Comparison of ENCODE assay signal across 26 cellular contexts in genomic region chr1:57461405-57461804, GRCh38. TPM values are rescaled to one million over a fixed set of nuclear protein-coding genes. Genes with fewer than 3 reads are reported as not detected.
"Had no signal": no experiment of that assay in that cellular context is flagged by ENCODE, and none has a peak within 500 bp of the region (broad histone marks: within the 10 kb centered on the region; RNA-seq: fewer than 3 reads in every experiment).

No MANE protein-coding gene starts in this region.

- DNase-seq: activated CD4-positive, alpha-beta T cell treated with anti-CD3 and anti-CD28 coated beads for 48 hours; activated CD4-positive, alpha-beta T cell treated with anti-CD3 and anti-CD28 coated beads, Interleukin-2, amount 50 U/mL, for 48 hours; activated CD8-positive, alpha-beta memory T cell treated with anti-CD3 and anti-CD28 coated beads, Interleukin-2, amount 50 U/mL, for 48 hours; activated naive CD8-positive, alpha-beta T cell treated with anti-CD3 and anti-CD28 coated beads, Interleukin-2, amount 50 U/mL, for 24 hours; activated T-cell treated with anti-CD3 and anti-CD28 coated beads, Interleukin-2, amount 50 U/mL, for 4 hours; amygdala; caudate nucleus; endodermal cell; foreskin melanocyte; left ventricle myocardium inferior; mammary epithelial cell; midbrain; naive thymus-derived CD4-positive, alpha-beta T cell; nucleus accumbens; stimulated activated CD4-positive, alpha-beta T cell treated with anti-CD3 and anti-CD28 coated beads, Interleukin-12 subunit alpha, Interleukin-12 subunit beta, amount 100 ng/mL, for 4 hours; stimulated activated CD4-positive, alpha-beta T cell treated with anti-CD3 and anti-CD28 coated beads, Interleukin-4, amount 100 ng/mL, for 24 hours; substantia nigra; uterus; WERI-Rb-1 had no signal

- H3K4me3 ChIP-seq: left ventricle myocardium inferior, skin epidermis, uterus had no signal

- H3K27me3 ChIP-seq: uterus had no signal

- ATAC-seq: activated CD4-positive, CD25-positive, alpha-beta regulatory T cell treated with anti-CD3 and anti-CD28 coated beads, Interleukin-2, amount 50 U/mL, for 24 hours; activated naive CD8-positive, alpha-beta T cell treated with anti-CD3 and anti-CD28 coated beads, Interleukin-2, amount 50 U/mL, for 24 hours; activated T-cell treated with anti-CD3 and anti-CD28 coated beads, Interleukin-2, amount 50 U/mL, for 4 hours; esophagus mucosa; naive thymus-derived CD4-positive, alpha-beta T cell; sciatic nerve; stimulated activated effector memory CD8-positive, alpha-beta T cell treated with anti-CD3 and anti-CD28 coated beads, Interleukin-12 subunit alpha, Interleukin-12 subunit beta, amount 100 ng/mL, for 72 hours had no signal

- H3K36me3 ChIP-seq: left ventricle myocardium inferior, uterus, WERI-Rb-1 had no signal

- H3K27ac ChIP-seq: left ventricle myocardium inferior, skin epidermis, uterus, WERI-Rb-1 had no signal

- H3K4me1 ChIP-seq: uterus had no signal

RNA-seq across cellular contexts. Expression of gene DAB1, which starts 37.5 kb away (rescaled TPM):
- total RNA-seq: activated T-cell treated with anti-CD3 and anti-CD28 coated beads, Interleukin-2, amount 50 U/mL, for 4 hours; activated T-helper 2 cell treated with anti-CD3 and anti-CD28 coated beads, Interferon-gamma antibody, Interleukin-2, Interleukin-4, amounts not matched to agents 10 μg/mL and 5 μg/mL and 100 μg/mL, durations not matched to agents 14 hours and 24 hours and 36 hours; chondrocyte; mammary epithelial cell had no signal
- polyA plus RNA-seq: mammary epithelial cell had no signal
